6 cellular contexts compared by ENCODE assay signal in the genomic region with DNA sequence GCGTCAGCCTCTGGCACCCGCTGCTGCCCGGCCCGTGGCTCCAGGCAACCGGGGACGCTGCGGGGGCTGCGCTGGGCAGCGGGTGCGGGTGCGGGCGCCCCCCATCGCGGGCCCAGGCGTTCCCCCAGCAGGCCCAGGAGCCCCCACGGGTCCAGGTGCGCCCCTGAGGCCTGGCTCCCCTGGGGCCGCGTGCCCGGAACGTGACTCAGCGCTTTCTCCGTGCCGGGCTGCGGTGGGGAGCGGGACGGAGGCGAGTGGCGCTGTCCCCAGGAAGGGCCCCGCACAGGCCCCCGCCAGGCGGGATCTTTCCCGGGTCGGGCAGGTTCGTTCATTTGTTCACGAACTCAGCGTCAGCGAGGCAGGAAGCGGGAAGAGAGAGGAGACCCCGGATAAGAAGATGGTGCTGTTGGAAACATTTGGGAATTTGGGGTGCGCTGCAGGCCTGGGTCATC. TPM values are rescaled to one million over a fixed set of nuclear protein-coding genes. Genes with fewer than 3 reads are reported as not detected.
DNase-seq lines count a peak whose midpoint lies in the region; ATAC-seq, FAIRE-seq and TF ChIP-seq lines count a peak whose summit lies in the region.

No MANE protein-coding gene starts in this region.

- H3K4me3 Mint-ChIP-seq in astrocyte (ENCODE audit: unreplicated experiment) = no peak overlapping the region
- peak overlapping the region; percentile 47 for H3K4me3 Mint-ChIP-seq in natural killer cell treated with Interleukin-12 subunit alpha and Interleukin-12 subunit beta and Interleukin-15 and Interleukin-18, amount 100 ng/mL, for 72 hours

- peak overlapping the region; percentile 81 for H3K4me2 ChIP-seq in astrocyte (ENCODE audit: low read length)

- no peak overlapping the region for H3K27ac ChIP-seq in astrocyte (ENCODE audit: low read depth, low read length)

- H3K79me2 ChIP-seq in astrocyte (ENCODE audit: insufficient read depth, low read length) = no peaks in the 10 kb centered on the region

- peak overlapping the region; percentile 61 for H3K9ac ChIP-seq in astrocyte (ENCODE audit: low read length)

- no peaks in the 10 kb centered on the region for H3K4me1 Mint-ChIP-seq in astrocyte (ENCODE audit: low read depth, unreplicated experiment)
- peaks cover 6 to 12% of the 10 kb centered on the region in 2 donors for H3K4me1 Mint-ChIP-seq in natural killer cell treated with Interleukin-12 subunit alpha and Interleukin-12 subunit beta and Interleukin-15 and Interleukin-18, amount 100 ng/mL, for 72 hours (ENCODE audit: low read depth in 2 of 2)

- H3K27me3 Mint-ChIP-seq in astrocyte (ENCODE audit: low read depth, unreplicated experiment) = peaks cover 37% of the 10 kb centered on the region
- no peaks in the 10 kb centered on the region for H3K27me3 Mint-ChIP-seq in natural killer cell treated with Interleukin-12 subunit alpha and Interleukin-12 subunit beta and Interleukin-15 and Interleukin-18, amount 100 ng/mL, for 72 hours

- no peaks in the 10 kb centered on the region for H3K9me3 ChIP-seq in astrocyte (ENCODE audit: insufficient read depth, low read depth, low read length)

- H3K36me3 Mint-ChIP-seq in astrocyte (ENCODE audit: low read depth, unreplicated experiment) = no peaks in the 10 kb centered on the region
- H3K36me3 Mint-ChIP-seq in natural killer cell treated with Interleukin-12 subunit alpha and Interleukin-12 subunit beta and Interleukin-15 and Interleukin-18, amount 100 ng/mL, for 72 hours = no peaks in the 10 kb centered on the region

- peak overlapping the region; percentile 55 for H2AFZ ChIP-seq in astrocyte (ENCODE audit: low read depth, low read length)

- no peaks in the 10 kb centered on the region for H3K27me3 ChIP-seq in astrocyte (ENCODE audit: insufficient read depth, low read length)

- ATAC-seq in GM18520 (IDR thresholded peaks at IDR 0.05; ENCODE audit: unreplicated experiment) = peak; percentile 10
- peak; percentile 36 to 46 for ATAC-seq in natural killer cell treated with Interleukin-12 subunit alpha and Interleukin-12 subunit beta and Interleukin-15 and Interleukin-18, amount 100 ng/mL, for 72 hours
- ATAC-seq in HG02870 (IDR thresholded peaks at IDR 0.05; ENCODE audit: unreplicated experiment) = no peak

- H3K36me3 ChIP-seq in astrocyte (ENCODE audit: insufficient read depth, low read length) = no peaks in the 10 kb centered on the region

- DNase-seq in astrocyte (ENCODE audit: low read depth) (no peak), SKM-1 treated with dmso at 0.1 percent for 144 hours (lab: John Stamatoyannopoulos, UW; ENCODE audit: unreplicated experiment) (no peak), occipital lobe (lab: John Stamatoyannopoulos, UW) (no peak)
- no peak for DNase-seq in natural killer cell treated with Interleukin-12 subunit alpha and Interleukin-12 subunit beta and Interleukin-15 and Interleukin-18, amount 100 ng/mL, for 72 hours (ENCODE audit: low spot score)

- no peaks in the 10 kb centered on the region for H4K20me1 ChIP-seq in astrocyte (ENCODE audit: insufficient read depth, low read length)

- peaks cover 4% of the 10 kb centered on the region for H3K4me1 ChIP-seq in astrocyte (ENCODE audit: insufficient read depth, low read length)

- H3K9me3 Mint-ChIP-seq in astrocyte (ENCODE audit: unreplicated experiment) = no peaks in the 10 kb centered on the region
- no peaks in the 10 kb centered on the region for H3K9me3 Mint-ChIP-seq in natural killer cell treated with Interleukin-12 subunit alpha and Interleukin-12 subunit beta and Interleukin-15 and Interleukin-18, amount 100 ng/mL, for 72 hours

- H3K4me3 ChIP-seq in astrocyte (ENCODE audit: insufficient read depth, low read depth, low read length) = no peak overlapping the region

- FAIRE-seq in astrocyte (lab: Jason Lieb, UNC) = no peak

- H3K27ac Mint-ChIP-seq in astrocyte (ENCODE audit: unreplicated experiment) = no peak overlapping the region
- peak overlapping the region in 1 of 2 donors; percentile 34 for H3K27ac Mint-ChIP-seq in natural killer cell treated with Interleukin-12 subunit alpha and Interleukin-12 subunit beta and Interleukin-15 and Interleukin-18, amount 100 ng/mL, for 72 hours

- no peak for TF ChIP-seq CTCF in astrocyte (IDR thresholded peaks at IDR 0.05; ENCODE audit: insufficient read depth, low read depth, low read length)

RNA-seq across cellular contexts. Expression of a gene that starts 18.4 kb away (rescaled TPM):
- total RNA-seq in astrocyte = 145 and 154 TPM in 2 replicates
- total RNA-seq in natural killer cell treated with Interleukin-12 subunit alpha and Interleukin-12 subunit beta and Interleukin-15 and Interleukin-18, amount 100 ng/mL, for 72 hours = 100 to 1,000 TPM; 134 to 163 TPM
- 93.3 TPM for total RNA-seq in occipital lobe

RNA-seq across cellular contexts. Expression of a gene that starts 19.1 kb away (rescaled TPM):
- total RNA-seq in astrocyte (0.31 and 0.48 TPM in 2 replicates), occipital lobe (4.5 TPM)
- total RNA-seq in natural killer cell treated with Interleukin-12 subunit alpha and Interleukin-12 subunit beta and Interleukin-15 and Interleukin-18, amount 100 ng/mL, for 72 hours = under 1 TPM; 0.48 to 0.95 TPM

RNA-seq across cellular contexts. Expression of a gene that starts 43.0 kb away (rescaled TPM):
- total RNA-seq in astrocyte (0.23 TPM in 1 of 2 replicates, not detected in the other), occipital lobe (not detected)
- total RNA-seq in natural killer cell treated with Interleukin-12 subunit alpha and Interleukin-12 subunit beta and Interleukin-15 and Interleukin-18, amount 100 ng/mL, for 72 hours = 1 to 10 TPM in 1 of 2 donors, under 1 TPM in 1; 0.52 to 1.4 TPM

RNA-seq across cellular contexts. Expression of a gene that starts 47.4 kb away (rescaled TPM):
- 0.36 TPM in 1 of 2 replicates, not detected in the other for total RNA-seq in astrocyte
- total RNA-seq in natural killer cell treated with Interleukin-12 subunit alpha and Interleukin-12 subunit beta and Interleukin-15 and Interleukin-18, amount 100 ng/mL, for 72 hours = under 1 TPM; 0.21 to 0.75 TPM
- not detected for total RNA-seq in occipital lobe

RNA-seq across cellular contexts. Expression of a gene that starts 49.6 kb away (rescaled TPM):
- total RNA-seq in astrocyte (74.3 and 75.3 TPM in 2 replicates), occipital lobe (17.0 TPM)
- 10 to 100 TPM; 96.2 to 98.4 TPM for total RNA-seq in natural killer cell treated with Interleukin-12 subunit alpha and Interleukin-12 subunit beta and Interleukin-15 and Interleukin-18, amount 100 ng/mL, for 72 hours
